In genomic region chr1:198901280-198901679, GRCh38 we compare ENCODE assay signal across 17 cellular contexts.
"Had no signal": no experiment of that assay in that cellular context is flagged by ENCODE, and none has a peak within 500 bp of the region (broad histone marks: within the 10 kb centered on the region; RNA-seq: fewer than 3 reads in every experiment).

No MANE protein-coding gene starts in this region.

- DNase-seq: activated B cell treated with CpG ODN at 0.5 μM for 24 hours; activated CD4-positive, alpha-beta T cell treated with anti-CD3 and anti-CD28 coated beads, Interleukin-2, amount 50 U/mL, for 1 hour; activated naive CD4-positive, alpha-beta T cell treated with anti-CD3 and anti-CD28 coated beads, Interleukin-2, amount 50 U/mL, for 16 hours; adrenal gland; esophagus squamous epithelium; foreskin keratinocyte; heart left ventricle; nephron progenitor cell; retina; stimulated activated CD4-positive, alpha-beta T cell treated with anti-CD3 and anti-CD28 coated beads, Interleukin-15, amount 100 ng/mL, for 24 hours; stimulated activated CD4-positive, alpha-beta T cell treated with anti-CD3 and anti-CD28 coated beads, Interleukin-4, amount 100 ng/mL, for 4 hours; stomach; T-helper 17 cell; uterus had no signal

- H3K9ac ChIP-seq: parathyroid adenoma had no signal

- H3K4me3 Mint-ChIP-seq: activated B cell treated with CpG ODN at 0.5 μM for 24 hours, memory B cell, nephron progenitor cell, T-helper 17 cell had no signal

- H3K36me3 ChIP-seq: adrenal gland, esophagus squamous epithelium, uterus had no signal

- H2AFZ ChIP-seq: parathyroid adenoma had no signal

- H3K79me2 ChIP-seq: parathyroid adenoma had no signal

- H3K4me1 Mint-ChIP-seq: memory B cell had no signal

- H3K27me3 ChIP-seq: adrenal gland, esophagus squamous epithelium, foreskin keratinocyte, heart left ventricle, stomach, uterus had no signal

- ATAC-seq: foreskin keratinocyte, heart left ventricle, T-helper 17 cell had no signal

- H3K4me3 ChIP-seq: adrenal gland, esophagus squamous epithelium, heart left ventricle, stomach, uterus had no signal

- H3K27me3 Mint-ChIP-seq: activated B cell treated with CpG ODN at 0.5 μM for 24 hours, memory B cell, T-helper 17 cell had no signal

- H3K36me3 Mint-ChIP-seq: memory B cell had no signal

- H3K27ac ChIP-seq: adrenal gland, esophagus squamous epithelium, heart left ventricle, parathyroid adenoma, stomach, uterus had no signal

- H3K27ac Mint-ChIP-seq: activated B cell treated with CpG ODN at 0.5 μM for 24 hours; activated T-helper 2 cell treated with anti-CD3 and anti-CD28 coated beads, Interferon-gamma antibody, Interleukin-2, Interleukin-4, amounts not matched to agents 10 μg/mL and 5 μg/mL and 100 μg/mL, durations not matched to agents 14 hours and 24 hours and 36 hours; memory B cell; nephron progenitor cell; T-helper 17 cell had no signal

- H3K4me1 ChIP-seq: parathyroid adenoma, uterus had no signal

- H3K9me3 ChIP-seq: adrenal gland, esophagus squamous epithelium, heart left ventricle, stomach, uterus had no signal

- H3K9me3 Mint-ChIP-seq: activated B cell treated with CpG ODN at 0.5 μM for 24 hours; activated T-helper 2 cell treated with anti-CD3 and anti-CD28 coated beads, Interferon-gamma antibody, Interleukin-2, Interleukin-4, amounts not matched to agents 10 μg/mL and 5 μg/mL and 100 μg/mL, durations not matched to agents 14 hours and 24 hours and 36 hours; memory B cell; nephron progenitor cell had no signal
